In genomic region chr5:853416-854090, GRCh38 we compare ENCODE assay signal across 1 cellular context. TPM values are rescaled to one million over a fixed set of nuclear protein-coding genes. Genes with fewer than 3 reads are reported as not detected.
"Had no signal": no experiment of that assay in that cellular context is flagged by ENCODE, and none has a peak within 500 bp of the region (broad histone marks: within the 10 kb centered on the region; RNA-seq: fewer than 3 reads in every experiment).

No MANE protein-coding gene starts in this region.

RNA-seq across cellular contexts. Expression of gene ZDHHC11, which starts 2.8 kb away (rescaled TPM):
- total RNA-seq: ascending aorta had no signal

RNA-seq across cellular contexts. Expression of gene TRIP13, which starts 39.1 kb away (rescaled TPM):
- total RNA-seq: ascending aorta had no signal
